8 cellular contexts compared by ENCODE assay signal in genomic region chr19:44951179-44952159, GRCh38. TPM values are rescaled to one million over a fixed set of nuclear protein-coding genes. Genes with fewer than 3 reads are reported as not detected.
A peak's percentile ranks its signal among the peaks of the same experiment; 100 is the strongest.
DNase-seq lines count a peak whose midpoint lies in the region; ATAC-seq and TF ChIP-seq lines count a peak whose summit lies in the region.

No MANE protein-coding gene starts in this region.

- H3K27ac Mint-ChIP-seq in activated naive CD4-positive, alpha-beta T cell treated with anti-CD3 and anti-CD28 coated beads for 36 hours = no peak overlapping the region

- peak; percentile 43; the same call in 2 of the 3 replicates for ATAC-seq in DND-41 (ENCODE audit: insufficient read depth, low read depth)
- ATAC-seq in RWPE2 (ENCODE audit: low read depth) = 0 out of 3 replicates have a peak, but pooled peaks have one; percentile 28
- ATAC-seq in HG02763 (IDR thresholded peaks at IDR 0.05; ENCODE audit: unreplicated experiment) = no peak

- no peak overlapping the region for H3K4me2 ChIP-seq in DND-41 (ENCODE audit: insufficient read depth, low read length)

- H3K4me1 Mint-ChIP-seq in activated naive CD4-positive, alpha-beta T cell treated with anti-CD3 and anti-CD28 coated beads for 36 hours (ENCODE audit: low read depth) = peaks cover 20% of the 10 kb centered on the region

- H3K27me3 Mint-ChIP-seq in activated naive CD4-positive, alpha-beta T cell treated with anti-CD3 and anti-CD28 coated beads for 36 hours (ENCODE audit: low read depth) = no peaks in the 10 kb centered on the region

- H3K9me3 Mint-ChIP-seq in activated naive CD4-positive, alpha-beta T cell treated with anti-CD3 and anti-CD28 coated beads for 36 hours = no peaks in the 10 kb centered on the region

- H3K4me3 ChIP-seq in DND-41 (ENCODE audit: low read depth in 1 of 2, low read length in 2 of 2) = no peak overlapping the region
- no peak overlapping the region for H3K4me3 ChIP-seq in LNCaP clone FGC (ENCODE audit: low read depth, low read length)
- no peak overlapping the region for H3K4me3 ChIP-seq in RWPE2 (ENCODE audit: severe bottlenecking)
- H3K4me3 ChIP-seq in prostate gland = no peak overlapping the region

- CTCF ChIA-PET in activated naive CD4-positive, alpha-beta T cell treated with anti-CD3 and anti-CD28 coated beads for 36 hours (lab: Charles Lee) = interaction anchor here (0.6 to 3.9 kb wide), 20 partner anchors 9 to 228 kb away, joined by 3 to 18 read pairs (median 4); partner anchors contain the start of genes APOE and NECTIN2

- TF ChIP-seq POLR2A in prostate gland (IDR thresholded peaks at IDR 0.05) = no peak

- H3K9me3 ChIP-seq in DND-41 (ENCODE audit: insufficient read depth, low read length, severe bottlenecking) = no peaks in the 10 kb centered on the region
- no peaks in the 10 kb centered on the region for H3K9me3 ChIP-seq in RWPE2 (ENCODE audit: severe bottlenecking)
- no peaks in the 10 kb centered on the region for H3K9me3 ChIP-seq in prostate gland

- intact Hi-C loops in activated naive CD4-positive, alpha-beta T cell treated with anti-CD3 and anti-CD28 coated beads for 36 hours (cut with micrococcal nuclease) = loop anchor here (1.0 to 5.0 kb wide), 3 partner anchors 48 to 227 kb away; no protein-coding TSS in a partner anchor
- intact Hi-C loops in prostate gland (cut with DNase I) = loop anchor here (2.0 to 5.0 kb wide), 2 partner anchors 47 to 104 kb away; partner anchors contain the start of genes APOE and NECTIN2

- H4K20me1 ChIP-seq in DND-41 (ENCODE audit: insufficient read depth, low read length) = peaks cover 10% of the 10 kb centered on the region

- DNase-seq in DND-41 (peak; percentile 70), LNCaP clone FGC (ENCODE audit: low read depth) (peak; percentile 11), RWPE2 (ENCODE audit: low spot score) (no peak), germinal center (ENCODE audit: low spot score) (peak; percentile 82), prostate gland (ENCODE audit: low spot score) (peak; percentile 65), cerebellar nuclear complex (lab: John Stamatoyannopoulos, UW) (no peak)
- peak; percentile 72 for DNase-seq in activated naive CD4-positive, alpha-beta T cell treated with anti-CD3 and anti-CD28 coated beads for 36 hours

- no peak overlapping the region for H3K9ac ChIP-seq in DND-41 (ENCODE audit: low read depth, low read length)

- H3K4me1 ChIP-seq in DND-41 (ENCODE audit: insufficient read depth, low read length) (peaks cover 20% of the 10 kb centered on the region), RWPE2 (ENCODE audit: insufficient read depth, poor library complexity, severe bottlenecking) (peaks cover 4% of the 10 kb centered on the region), prostate gland (replicated peaks) (peaks cover 6% of the 10 kb centered on the region)

- TF ChIP-seq CTCF in DND-41 (IDR thresholded peaks at IDR 0.05; ENCODE audit: borderline replicate concordance, extremely low read depth, low read length, poor library complexity, severe bottlenecking) (peak; percentile 87), LNCaP clone FGC (IDR thresholded peaks at IDR 0.05; ENCODE audit: control insufficient read depth, extremely low read depth, insufficient read depth) (peak; percentile 56), RWPE2 (IDR thresholded peaks at IDR 0.05; ENCODE audit: poor library complexity, severe bottlenecking) (peak; percentile 93), prostate gland (IDR thresholded peaks at IDR 0.05) (peak; percentile 80 to 94 (median 84))

- no peaks in the 10 kb centered on the region for H3K36me3 Mint-ChIP-seq in activated naive CD4-positive, alpha-beta T cell treated with anti-CD3 and anti-CD28 coated beads for 36 hours (ENCODE audit: low read depth)

- peaks cover 3% of the 10 kb centered on the region; the same call in 1 of the 2 replicates for H3K36me3 ChIP-seq in DND-41 (ENCODE audit: insufficient read depth, low read length)
- 0 out of 2 replicates have a peak, but pooled peaks cover 3% of the 10 kb centered on the region for H3K36me3 ChIP-seq in RWPE2 (ENCODE audit: low read depth)
- no peaks in the 10 kb centered on the region for H3K36me3 ChIP-seq in prostate gland

- H3K27ac ChIP-seq in DND-41 (ENCODE audit: low read length) (no peak overlapping the region), RWPE2 (ENCODE audit: poor library complexity, severe bottlenecking) (no peak overlapping the region), prostate gland (peak overlapping the region; percentile 33 to 66)

- 34% methylated on average over 13 of the region's 13 CpGs for WGBS in prostate gland

- no peak overlapping the region; the same call in 1 of the 2 replicates for H2AFZ ChIP-seq in DND-41 (ENCODE audit: low read depth, low read length)

- H3K4me3 Mint-ChIP-seq in activated naive CD4-positive, alpha-beta T cell treated with anti-CD3 and anti-CD28 coated beads for 36 hours = no peak overlapping the region

- peaks cover 17% of the 10 kb centered on the region for H3K79me2 ChIP-seq in DND-41 (ENCODE audit: insufficient read depth, low read length)

- H3K27me3 ChIP-seq in DND-41 (ENCODE audit: insufficient read depth, low read length, poor library complexity) = no peaks in the 10 kb centered on the region
- no peaks in the 10 kb centered on the region for H3K27me3 ChIP-seq in RWPE2 (ENCODE audit: insufficient read depth, poor library complexity, severe bottlenecking)
- no peaks in the 10 kb centered on the region for H3K27me3 ChIP-seq in prostate gland (replicated peaks; ENCODE audit: insufficient read depth)

RNA-seq across cellular contexts. Expression of gene CLPTM1, which starts 3.7 kb away (rescaled TPM):
- total RNA-seq in activated naive CD4-positive, alpha-beta T cell treated with anti-CD3 and anti-CD28 coated beads for 36 hours = 10 to 100 TPM; 32.4 to 34.6 TPM
- 100 to 1,000 TPM; 102 to 185 TPM for total RNA-seq in prostate gland

RNA-seq across cellular contexts. Expression of gene APOC2, which starts 5.6 kb away (rescaled TPM):
- total RNA-seq in activated naive CD4-positive, alpha-beta T cell treated with anti-CD3 and anti-CD28 coated beads for 36 hours = not detected
- not detected for total RNA-seq in prostate gland

RNA-seq across cellular contexts. Expression of gene APOC4, which starts 9.4 kb away (rescaled TPM):
- total RNA-seq in activated naive CD4-positive, alpha-beta T cell treated with anti-CD3 and anti-CD28 coated beads for 36 hours = not detected
- total RNA-seq in prostate gland = not detected

RNA-seq across cellular contexts. Expression of gene APOC1, which starts 37.1 kb away (rescaled TPM):
- total RNA-seq in activated naive CD4-positive, alpha-beta T cell treated with anti-CD3 and anti-CD28 coated beads for 36 hours = 1 to 10 TPM; 1.2 to 1.3 TPM
- total RNA-seq in prostate gland = 10 to 100 TPM in 1 of 2 donors, 1 to 10 TPM in 1; 7.3 to 80.1 TPM

RNA-seq across cellular contexts. Expression of gene APOE, which starts 45.9 kb away (rescaled TPM):
- 1 to 10 TPM in 1 of 2 experiments, under 1 TPM in 1; 0.72 to 1.1 TPM for total RNA-seq in activated naive CD4-positive, alpha-beta T cell treated with anti-CD3 and anti-CD28 coated beads for 36 hours
- 100 to 1,000 TPM; 206 to 503 TPM for total RNA-seq in prostate gland

Comparison
In these comparisons a context has a peak if more than half of its experiments do, and no peak if none do; other contexts are left out.
1. DNase-seq: peak in DND-41 (single experiment), LNCaP clone FGC (single experiment), activated naive CD4-positive, alpha-beta T cell treated with anti-CD3 and anti-CD28 coated beads for 36 hours (single experiment), germinal center (single experiment) and prostate gland (single experiment); none in RWPE2 (single experiment) and cerebellar nuclear complex (0 of 2).
2. H3K27ac ChIP-seq: peak in prostate gland (2 of 2); none in DND-41 (single experiment) and RWPE2 (single experiment).
3. Peak in every context shown above with its lines, with median percentiles within 50 percentile points of each other: CTCF ChIP-seq.